ENCODE assay signal across 26 cellular contexts in genomic region chr10:131491195-131491594, GRCh38.
"Had no signal": no experiment of that assay in that cellular context is flagged by ENCODE, and none has a peak within 500 bp of the region (broad histone marks: within the 10 kb centered on the region; RNA-seq: fewer than 3 reads in every experiment).

No MANE protein-coding gene starts in this region.

- H3K79me2 ChIP-seq: parathyroid adenoma had no signal

- H3K4me1 ChIP-seq: parathyroid adenoma, psoas muscle, right lobe of liver, sigmoid colon, thyroid gland, tibial nerve, upper lobe of left lung, vagina had no signal

- H3K9me3 ChIP-seq: ovary, psoas muscle, right lobe of liver, thoracic aorta, thyroid gland, tibial nerve, upper lobe of left lung, vagina had no signal

- H3K9ac ChIP-seq: parathyroid adenoma had no signal

- H3K27ac ChIP-seq: ovary, parathyroid adenoma, psoas muscle, right lobe of liver, sigmoid colon, thoracic aorta, thyroid gland, tibial nerve, upper lobe of left lung, vagina had no signal

- H2AFZ ChIP-seq: parathyroid adenoma had no signal

- H3K27me3 ChIP-seq: ovary, right lobe of liver, sigmoid colon, thyroid gland, tibial nerve, upper lobe of left lung, vagina had no signal

- H3K36me3 ChIP-seq: ovary, right lobe of liver, sigmoid colon, thoracic aorta, thyroid gland, tibial nerve, upper lobe of left lung, vagina had no signal

- ATAC-seq: naive thymus-derived CD8-positive, alpha-beta T cell; natural killer cell treated with Interleukin-12 subunit alpha and Interleukin-12 subunit beta and Interleukin-15 and Interleukin-18, amount 100 ng/mL, for 72 hours; psoas muscle; right cardiac atrium; right lobe of liver; stimulated activated memory B cell treated with anti-CD40 and anti-IgM and Interleukin-4, amounts not matched to agents 10 μg/mL and 1 μg/mL and 100 μg/mL, for 72 hours; stimulated activated naive CD8-positive, alpha-beta T cell treated with anti-CD3 and anti-CD28 coated beads, Interleukin-15, amount 100 ng/mL, for 72 hours; stimulated activated naive CD8-positive, alpha-beta T cell treated with anti-CD3 and anti-CD28 coated beads, Interleukin-15, Interleukin-2, amounts not matched to agents 100 U/mL and 50 U/mL, for 24 hours had no signal

- H3K4me3 ChIP-seq: ovary, psoas muscle, right lobe of liver, sigmoid colon, thoracic aorta, thyroid gland, tibial nerve, upper lobe of left lung, vagina had no signal

- DNase-seq: naive thymus-derived CD8-positive, alpha-beta T cell; nephron progenitor cell; occipital lobe; ovary; psoas muscle; right cardiac atrium; right lobe of liver; sigmoid colon; small intestine; stimulated activated CD4-positive, alpha-beta T cell treated with anti-CD3 and anti-CD28 coated beads, Interleukin-15, amount 100 ng/mL, for 24 hours; stimulated activated CD4-positive, alpha-beta T cell treated with anti-CD3 and anti-CD28 coated beads, Interleukin-2, amount 100 ng/mL, for 24 hours; stimulated activated CD4-positive, alpha-beta T cell treated with anti-CD3 and anti-CD28 coated beads, Interleukin-2, amount 100 ng/mL, for 48 hours; stimulated activated CD4-positive, alpha-beta T cell treated with anti-CD3 and anti-CD28 coated beads, Interleukin-4, amount 100 ng/mL, for 4 hours; stimulated activated CD8-positive, alpha-beta memory T cell treated with anti-CD3 and anti-CD28 coated beads, Interleukin-4, amount 100 ng/mL, for 48 hours; stimulated activated naive CD4-positive, alpha-beta T cell; stimulated activated naive CD8-positive, alpha-beta T cell treated with anti-CD3 and anti-CD28 coated beads, Interleukin-15, amount 100 ng/mL, for 72 hours; stimulated activated naive CD8-positive, alpha-beta T cell treated with anti-CD3 and anti-CD28 coated beads, Interleukin-15, Interleukin-2, amounts not matched to agents 100 U/mL and 50 U/mL, for 24 hours; thyroid gland; trophoblast cell; upper lobe of left lung had no signal
